In the genomic region with DNA sequence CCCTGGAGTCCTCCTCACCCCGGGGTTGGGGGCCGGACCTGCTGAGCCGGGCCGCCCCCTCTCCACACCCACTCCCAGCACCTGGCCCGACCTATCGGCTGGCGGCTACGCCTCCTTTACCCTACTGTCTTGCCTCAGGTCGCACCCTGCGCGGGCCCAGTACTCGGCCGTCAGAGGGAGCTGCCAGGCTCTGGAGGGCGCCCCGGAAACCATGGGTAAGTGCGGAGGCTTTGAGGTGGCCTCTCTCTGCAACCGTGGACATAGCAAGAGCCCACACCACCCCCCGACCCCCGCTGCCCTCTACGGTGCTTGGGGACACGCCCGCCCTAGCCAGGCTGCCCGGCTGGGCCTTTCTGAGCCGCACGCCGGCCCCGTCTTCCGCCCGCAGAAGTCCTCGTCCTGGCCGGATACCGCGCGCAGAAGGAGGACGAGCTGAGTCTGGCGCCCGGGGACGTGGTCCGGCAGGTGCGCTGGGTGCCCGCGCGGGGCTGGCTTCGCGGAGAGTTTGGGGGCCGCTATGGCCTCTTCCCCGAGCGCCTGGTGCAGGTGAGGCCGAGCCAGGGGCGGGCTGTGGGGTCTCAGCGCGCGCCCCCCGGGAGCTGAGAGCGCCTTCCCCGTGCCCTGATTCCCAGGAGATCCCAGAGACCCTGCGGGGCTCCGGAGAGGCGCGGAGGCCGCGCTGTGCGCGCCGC, we compare ENCODE assay signal across 8 cellular contexts. TPM values are rescaled to one million over a fixed set of nuclear protein-coding genes. Genes with fewer than 3 reads are reported as not detected.
DNase-seq lines count a peak whose midpoint lies in the region; ATAC-seq and TF ChIP-seq lines count a peak whose summit lies in the region.

SH3D21 (plus strand) TSS at position 159 of the 692 bp plus-strand sequence; CDS start at position 212, 53 bp downstream.

- peak; percentile 23 for TF ChIP-seq CTCF in left ventricle myocardium inferior (IDR thresholded peaks at IDR 0.05; ENCODE audit: borderline replicate concordance)

- H3K36me3 ChIP-seq in left ventricle myocardium inferior = peaks cover 33% of the 10 kb centered on the region
- H3K36me3 ChIP-seq in SJCRH30 = peaks cover 61% of the 10 kb centered on the region

- H3K9me3 ChIP-seq in left ventricle myocardium inferior (replicated peaks) (no peaks in the 10 kb centered on the region), SJCRH30 (replicated peaks) (no peaks in the 10 kb centered on the region)

- peaks cover 34% of the 10 kb centered on the region for H3K4me1 Mint-ChIP-seq in activated naive CD4-positive, alpha-beta T cell treated with anti-CD3 and anti-CD28 coated beads, Interleukin-2, amount 10 ng/mL, durations not matched to agents 7 days and 5 days

- peak within 1 kb of the TSS; percentile 88 for H3K27ac ChIP-seq in left ventricle myocardium inferior (replicated peaks)
- H3K27ac ChIP-seq in SJCRH30 = no peak within 1 kb of the TSS

- intact Hi-C loops in left ventricle myocardium inferior (cut with micrococcal nuclease) = no loop called here

- CTCF ChIA-PET in activated naive CD4-positive, alpha-beta T cell treated with anti-CD3 and anti-CD28 coated beads, Interleukin-2, amount 10 ng/mL, durations not matched to agents 7 days and 5 days (lab: Charles Lee) = interaction anchor here (0.6 to 2.2 kb wide), 17 partner anchors 10 to 157 kb away, joined by 3 to 7 read pairs (median 3); partner anchors contain the start of gene TRAPPC3

- H3K27me3 Mint-ChIP-seq in activated naive CD4-positive, alpha-beta T cell treated with anti-CD3 and anti-CD28 coated beads, Interleukin-2, amount 10 ng/mL, durations not matched to agents 7 days and 5 days = no peaks in the 10 kb centered on the region

- peak within 1 kb of the TSS; percentile 81 for H3K4me3 ChIP-seq in left ventricle myocardium inferior
- peak within 1 kb of the TSS; percentile 63 for H3K4me3 ChIP-seq in skeletal muscle cell (ENCODE audit: low read depth, low read length)
- H3K4me3 ChIP-seq in SJCRH30 = no peak within 1 kb of the TSS

- H3K27ac Mint-ChIP-seq in activated naive CD4-positive, alpha-beta T cell treated with anti-CD3 and anti-CD28 coated beads, Interleukin-2, amount 10 ng/mL, durations not matched to agents 7 days and 5 days = peak within 1 kb of the TSS; percentile 85

- H3K27me3 ChIP-seq in left ventricle myocardium inferior (ENCODE audit: low read depth) (no peaks in the 10 kb centered on the region), SJCRH30 (no peaks in the 10 kb centered on the region)

- H3K4me3 Mint-ChIP-seq in activated naive CD4-positive, alpha-beta T cell treated with anti-CD3 and anti-CD28 coated beads, Interleukin-2, amount 10 ng/mL, durations not matched to agents 7 days and 5 days = peak within 1 kb of the TSS; percentile 90

- peaks cover 22% of the 10 kb centered on the region for H3K36me3 Mint-ChIP-seq in activated naive CD4-positive, alpha-beta T cell treated with anti-CD3 and anti-CD28 coated beads, Interleukin-2, amount 10 ng/mL, durations not matched to agents 7 days and 5 days

- H3K4me1 ChIP-seq in left ventricle myocardium inferior = peaks cover 21% of the 10 kb centered on the region
- H3K4me1 ChIP-seq in SJCRH30 = no peaks in the 10 kb centered on the region

- H3K9me3 Mint-ChIP-seq in activated naive CD4-positive, alpha-beta T cell treated with anti-CD3 and anti-CD28 coated beads, Interleukin-2, amount 10 ng/mL, durations not matched to agents 7 days and 5 days = no peaks in the 10 kb centered on the region

- peak; percentile 30 for ATAC-seq in GM18867 (IDR thresholded peaks at IDR 0.05; ENCODE audit: unreplicated experiment)
- peak; percentile 34 for ATAC-seq in HG03064 (IDR thresholded peaks at IDR 0.05; ENCODE audit: low read depth, unreplicated experiment)

- peak; percentile 56 for DNase-seq in AG20443 (ENCODE audit: low spot score)
- peak; percentile 10 for DNase-seq in NCI-H82 treated with DMSO at 0.1 percent for 48 hours (lab: John Stamatoyannopoulos, UW; ENCODE audit: unreplicated experiment)
- DNase-seq in activated naive CD4-positive, alpha-beta T cell treated with anti-CD3 and anti-CD28 coated beads, Interleukin-2, amount 10 ng/mL, durations not matched to agents 7 days and 5 days = peak; percentile 70
- DNase-seq in left ventricle myocardium inferior = peak; percentile 59
- DNase-seq in skeletal muscle cell (ENCODE audit: low read depth) = no peak
- no peak for DNase-seq in SJCRH30

RNA-seq across cellular contexts. Expression of gene SH3D21, which starts in this region (rescaled TPM):
- total RNA-seq in left ventricle myocardium inferior = 1.9 TPM
- total RNA-seq in SJCRH30 (2014; rRNA removed; shearing (Covaris generic)) = 0.48 and 1.4 TPM in 2 replicates

Comparison
In these comparisons a context has a peak if more than half of its experiments do, and no peak if none do; other contexts are left out.
1. DNase-seq: peak in AG20443 (single experiment), NCI-H82 treated with DMSO at 0.1 percent for 48 hours (single experiment), activated naive CD4-positive, alpha-beta T cell treated with anti-CD3 and anti-CD28 coated beads, Interleukin-2, amount 10 ng/mL, durations not matched to agents 7 days and 5 days (single experiment) and left ventricle myocardium inferior (single experiment); none in skeletal muscle cell (single experiment) and SJCRH30 (0 of 2).